ENCODE assay signal across 1 cellular context in the genomic region with DNA sequence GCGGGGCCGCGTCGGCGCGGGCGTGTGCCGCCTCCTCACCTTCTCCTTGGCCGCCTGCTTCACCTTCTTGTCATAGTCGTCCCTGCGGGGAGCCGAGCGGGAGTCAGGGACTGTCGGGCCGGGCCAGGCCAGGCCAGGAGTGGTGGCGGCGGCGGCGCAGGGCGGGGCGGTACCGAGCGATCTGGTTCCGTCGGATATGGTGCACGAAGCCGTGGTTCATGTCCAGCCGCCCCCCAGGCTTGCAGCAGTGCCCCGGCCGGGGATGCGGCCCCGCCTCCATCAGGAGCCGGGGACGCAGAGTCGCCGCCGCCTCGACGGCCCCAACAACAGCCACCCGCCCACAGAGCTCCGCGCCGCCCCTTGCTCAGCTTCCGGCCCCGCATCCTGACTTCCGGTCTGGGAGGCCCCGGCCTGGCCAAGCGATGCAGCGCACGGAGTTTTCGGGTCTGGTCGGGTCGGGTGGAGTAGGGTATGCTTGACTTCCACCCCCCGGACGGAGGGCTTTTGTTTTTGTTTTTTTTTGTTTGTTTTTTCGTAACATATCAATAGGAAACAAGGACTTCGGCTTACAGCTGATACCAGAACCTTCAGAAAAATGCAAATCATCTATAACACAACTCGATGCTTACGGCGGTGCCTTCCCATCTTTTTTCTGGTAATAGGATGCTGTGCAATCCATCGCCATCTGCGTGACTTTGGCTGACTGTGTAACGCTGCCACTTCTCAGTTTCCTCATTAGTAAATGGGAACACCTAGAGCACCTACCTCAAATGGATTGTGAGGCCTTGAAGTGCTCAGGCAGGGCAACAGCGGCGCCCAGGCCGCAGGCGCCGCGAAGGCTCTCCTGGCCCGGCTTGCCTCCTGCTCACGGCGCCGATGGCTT.
TF ChIP-seq lines count a peak whose summit lies in the region.

C2orf68 (minus strand) TSS at position 362 of the 883 bp plus-strand sequence; CDS start at position 280, 82 bp downstream.

TF ChIP-seq in HepG2, 621 proteins besides CTCF, POLR2A, EP300 and RAD21 (continued from another document and continues in another):
- TF ChIP-seq ZBED4 (CRISPR knock-in tag; IDR thresholded peaks at IDR 0.05; ENCODE audit: borderline replicate concordance) (peak; percentile 92), ZNF772 (CRISPR knock-in tag; IDR thresholded peaks at IDR 0.05) (peak; percentile 87), DPF2 (CRISPR knock-in tag; IDR thresholded peaks at IDR 0.05; ENCODE audit: borderline replicate concordance, low read depth) (no peak), HMG20A (CRISPR knock-in tag; IDR thresholded peaks at IDR 0.05; ENCODE audit: borderline replicate concordance) (no peak), GLMP (CRISPR knock-in tag; IDR thresholded peaks at IDR 0.05; ENCODE audit: borderline replicate concordance) (no peak), MTERF4 (CRISPR knock-in tag; IDR thresholded peaks at IDR 0.05) (peak; percentile 70; the same call in 1 of the 2 replicates), NBN (conservative IDR thresholded peaks at IDR 0.05) (no peak), RFXAP (CRISPR knock-in tag; IDR thresholded peaks at IDR 0.05; ENCODE audit: borderline replicate concordance) (peak; percentile 80; the same call in 1 of the 2 replicates), REXO4 (CRISPR knock-in tag; IDR thresholded peaks at IDR 0.05; ENCODE audit: borderline replicate concordance) (0 out of 2 replicates have a peak, but pooled peaks have one; percentile 70), ZNF451 (CRISPR knock-in tag; IDR thresholded peaks at IDR 0.05) (no peak; the same call in 1 of the 2 replicates), ARID2 (CRISPR knock-in tag; IDR thresholded peaks at IDR 0.05; ENCODE audit: borderline replicate concordance) (peak; percentile 24; the same call in 1 of the 2 replicates), XBP1 (CRISPR knock-in tag; IDR thresholded peaks at IDR 0.05) (no peak), ZC3H13 (CRISPR knock-in tag; IDR thresholded peaks at IDR 0.05) (peak; percentile 93), KMT2A (CRISPR knock-in tag; IDR thresholded peaks at IDR 0.05) (peak; percentile 95), SATB2 (CRISPR knock-in tag; IDR thresholded peaks at IDR 0.05) (no peak), NFIB (CRISPR knock-in tag; IDR thresholded peaks at IDR 0.05; ENCODE audit: borderline replicate concordance) (no peak), ATF5 (CRISPR knock-in tag; IDR thresholded peaks at IDR 0.05; ENCODE audit: low read depth) (peak; percentile 66; the same call in 1 of the 2 replicates), ZSCAN22 (CRISPR knock-in tag; IDR thresholded peaks at IDR 0.05) (no peak), PHF5A (CRISPR knock-in tag; IDR thresholded peaks at IDR 0.05; ENCODE audit: low read depth, unreplicated experiment) (peak; percentile 13), HIVEP1 (CRISPR knock-in tag; IDR thresholded peaks at IDR 0.05) (peak; percentile 66)
- TF ChIP-seq, protein P1, sequence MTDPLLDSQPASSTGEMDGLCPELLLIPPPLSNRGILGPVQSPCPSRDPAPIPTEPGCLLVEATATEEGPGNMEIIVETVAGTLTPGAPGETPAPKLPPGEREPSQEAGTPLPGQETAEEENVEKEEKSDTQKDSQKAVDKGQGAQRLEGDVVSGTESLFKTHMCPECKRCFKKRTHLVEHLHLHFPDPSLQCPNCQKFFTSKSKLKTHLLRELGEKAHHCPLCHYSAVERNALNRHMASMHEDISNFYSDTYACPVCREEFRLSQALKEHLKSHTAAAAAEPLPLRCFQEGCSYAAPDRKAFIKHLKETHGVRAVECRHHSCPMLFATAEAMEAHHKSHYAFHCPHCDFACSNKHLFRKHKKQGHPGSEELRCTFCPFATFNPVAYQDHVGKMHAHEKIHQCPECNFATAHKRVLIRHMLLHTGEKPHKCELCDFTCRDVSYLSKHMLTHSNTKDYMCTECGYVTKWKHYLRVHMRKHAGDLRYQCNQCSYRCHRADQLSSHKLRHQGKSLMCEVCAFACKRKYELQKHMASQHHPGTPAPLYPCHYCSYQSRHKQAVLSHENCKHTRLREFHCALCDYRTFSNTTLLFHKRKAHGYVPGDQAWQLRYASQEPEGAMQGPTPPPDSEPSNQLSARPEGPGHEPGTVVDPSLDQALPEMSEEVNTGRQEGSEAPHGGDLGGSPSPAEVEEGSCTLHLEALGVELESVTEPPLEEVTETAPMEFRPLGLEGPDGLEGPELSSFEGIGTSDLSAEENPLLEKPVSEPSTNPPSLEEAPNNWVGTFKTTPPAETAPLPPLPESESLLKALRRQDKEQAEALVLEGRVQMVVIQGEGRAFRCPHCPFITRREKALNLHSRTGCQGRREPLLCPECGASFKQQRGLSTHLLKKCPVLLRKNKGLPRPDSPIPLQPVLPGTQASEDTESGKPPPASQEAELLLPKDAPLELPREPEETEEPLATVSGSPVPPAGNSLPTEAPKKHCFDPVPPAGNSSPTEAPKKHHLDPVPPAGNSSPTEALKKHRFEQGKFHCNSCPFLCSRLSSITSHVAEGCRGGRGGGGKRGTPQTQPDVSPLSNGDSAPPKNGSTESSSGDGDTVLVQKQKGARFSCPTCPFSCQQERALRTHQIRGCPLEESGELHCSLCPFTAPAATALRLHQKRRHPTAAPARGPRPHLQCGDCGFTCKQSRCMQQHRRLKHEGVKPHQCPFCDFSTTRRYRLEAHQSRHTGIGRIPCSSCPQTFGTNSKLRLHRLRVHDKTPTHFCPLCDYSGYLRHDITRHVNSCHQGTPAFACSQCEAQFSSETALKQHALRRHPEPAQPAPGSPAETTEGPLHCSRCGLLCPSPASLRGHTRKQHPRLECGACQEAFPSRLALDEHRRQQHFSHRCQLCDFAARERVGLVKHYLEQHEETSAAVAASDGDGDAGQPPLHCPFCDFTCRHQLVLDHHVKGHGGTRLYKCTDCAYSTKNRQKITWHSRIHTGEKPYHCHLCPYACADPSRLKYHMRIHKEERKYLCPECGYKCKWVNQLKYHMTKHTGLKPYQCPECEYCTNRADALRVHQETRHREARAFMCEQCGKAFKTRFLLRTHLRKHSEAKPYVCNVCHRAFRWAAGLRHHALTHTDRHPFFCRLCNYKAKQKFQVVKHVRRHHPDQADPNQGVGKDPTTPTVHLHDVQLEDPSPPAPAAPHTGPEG (CRISPR knock-in tag; IDR thresholded peaks at IDR 0.05), result peak; percentile 84; the same call in 1 of the 2 replicates
- TF ChIP-seq, protein P2, sequence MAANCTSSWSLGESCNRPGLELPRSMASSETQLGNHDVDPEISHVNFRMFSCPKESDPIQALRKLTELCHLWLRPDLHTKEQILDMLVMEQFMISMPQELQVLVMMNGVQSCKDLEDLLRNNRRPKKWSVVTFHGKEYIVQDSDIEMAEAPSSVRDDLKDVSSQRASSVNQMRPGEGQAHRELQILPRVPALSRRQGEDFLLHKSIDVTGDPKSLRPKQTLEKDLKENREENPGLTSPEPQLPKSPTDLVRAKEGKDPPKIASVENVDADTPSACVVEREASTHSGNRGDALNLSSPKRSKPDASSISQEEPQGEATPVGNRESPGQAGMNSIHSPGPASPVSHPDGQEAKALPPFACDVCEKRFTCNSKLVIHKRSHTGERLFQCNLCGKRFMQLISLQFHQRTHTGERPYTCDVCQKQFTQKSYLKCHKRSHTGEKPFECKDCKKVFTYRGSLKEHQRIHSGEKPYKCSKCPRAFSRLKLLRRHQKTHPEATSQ (CRISPR knock-in tag; IDR thresholded peaks at IDR 0.05; ENCODE audit: borderline replicate concordance), result no peak
- TF ChIP-seq, protein P3, sequence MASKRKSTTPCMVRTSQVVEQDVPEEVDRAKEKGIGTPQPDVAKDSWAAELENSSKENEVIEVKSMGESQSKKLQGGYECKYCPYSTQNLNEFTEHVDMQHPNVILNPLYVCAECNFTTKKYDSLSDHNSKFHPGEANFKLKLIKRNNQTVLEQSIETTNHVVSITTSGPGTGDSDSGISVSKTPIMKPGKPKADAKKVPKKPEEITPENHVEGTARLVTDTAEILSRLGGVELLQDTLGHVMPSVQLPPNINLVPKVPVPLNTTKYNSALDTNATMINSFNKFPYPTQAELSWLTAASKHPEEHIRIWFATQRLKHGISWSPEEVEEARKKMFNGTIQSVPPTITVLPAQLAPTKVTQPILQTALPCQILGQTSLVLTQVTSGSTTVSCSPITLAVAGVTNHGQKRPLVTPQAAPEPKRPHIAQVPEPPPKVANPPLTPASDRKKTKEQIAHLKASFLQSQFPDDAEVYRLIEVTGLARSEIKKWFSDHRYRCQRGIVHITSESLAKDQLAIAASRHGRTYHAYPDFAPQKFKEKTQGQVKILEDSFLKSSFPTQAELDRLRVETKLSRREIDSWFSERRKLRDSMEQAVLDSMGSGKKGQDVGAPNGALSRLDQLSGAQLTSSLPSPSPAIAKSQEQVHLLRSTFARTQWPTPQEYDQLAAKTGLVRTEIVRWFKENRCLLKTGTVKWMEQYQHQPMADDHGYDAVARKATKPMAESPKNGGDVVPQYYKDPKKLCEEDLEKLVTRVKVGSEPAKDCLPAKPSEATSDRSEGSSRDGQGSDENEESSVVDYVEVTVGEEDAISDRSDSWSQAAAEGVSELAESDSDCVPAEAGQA (IDR thresholded peaks at IDR 0.05; ENCODE audit: low read depth), result peak; percentile 76
- TF ChIP-seq, protein P3 (CRISPR knock-in tag; IDR thresholded peaks at IDR 0.05; ENCODE audit: borderline replicate concordance), result no peak
- TF ChIP-seq, protein P4, sequence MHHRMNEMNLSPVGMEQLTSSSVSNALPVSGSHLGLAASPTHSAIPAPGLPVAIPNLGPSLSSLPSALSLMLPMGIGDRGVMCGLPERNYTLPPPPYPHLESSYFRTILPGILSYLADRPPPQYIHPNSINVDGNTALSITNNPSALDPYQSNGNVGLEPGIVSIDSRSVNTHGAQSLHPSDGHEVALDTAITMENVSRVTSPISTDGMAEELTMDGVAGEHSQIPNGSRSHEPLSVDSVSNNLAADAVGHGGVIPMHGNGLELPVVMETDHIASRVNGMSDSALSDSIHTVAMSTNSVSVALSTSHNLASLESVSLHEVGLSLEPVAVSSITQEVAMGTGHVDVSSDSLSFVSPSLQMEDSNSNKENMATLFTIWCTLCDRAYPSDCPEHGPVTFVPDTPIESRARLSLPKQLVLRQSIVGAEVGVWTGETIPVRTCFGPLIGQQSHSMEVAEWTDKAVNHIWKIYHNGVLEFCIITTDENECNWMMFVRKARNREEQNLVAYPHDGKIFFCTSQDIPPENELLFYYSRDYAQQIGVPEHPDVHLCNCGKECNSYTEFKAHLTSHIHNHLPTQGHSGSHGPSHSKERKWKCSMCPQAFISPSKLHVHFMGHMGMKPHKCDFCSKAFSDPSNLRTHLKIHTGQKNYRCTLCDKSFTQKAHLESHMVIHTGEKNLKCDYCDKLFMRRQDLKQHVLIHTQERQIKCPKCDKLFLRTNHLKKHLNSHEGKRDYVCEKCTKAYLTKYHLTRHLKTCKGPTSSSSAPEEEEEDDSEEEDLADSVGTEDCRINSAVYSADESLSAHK (CRISPR knock-in tag; IDR thresholded peaks at IDR 0.05; ENCODE audit: borderline replicate concordance), result no peak
